Comparison of ENCODE assay signal across 1 cellular context in the genomic region with DNA sequence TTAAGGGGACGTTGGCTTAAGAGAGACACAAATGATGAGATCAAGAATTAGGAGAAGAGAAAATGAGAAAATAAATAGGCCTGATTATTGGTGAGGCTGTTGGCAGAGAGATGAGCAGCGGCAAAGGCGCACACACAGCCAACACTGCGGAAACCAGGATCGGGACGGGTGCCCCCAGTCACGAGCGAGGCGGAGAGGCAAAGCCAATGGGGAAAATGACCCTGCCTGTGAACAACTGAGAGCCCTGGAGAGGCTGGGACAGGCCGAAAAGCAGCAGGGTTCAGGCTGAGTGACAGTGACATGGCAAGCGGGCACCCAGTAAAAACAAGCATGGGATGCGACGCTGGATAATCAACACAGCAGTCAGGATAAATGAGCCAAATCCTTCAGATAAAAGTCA.
TF ChIP-seq lines count a peak whose summit lies in the region.

No MANE protein-coding gene starts in this region.

TF ChIP-seq in IMR-90, 13 proteins besides CTCF, POLR2A, EP300 and RAD21:
- no peak for TF ChIP-seq MXI1 (IDR thresholded peaks at IDR 0.05; ENCODE audit: borderline replicate concordance, low read depth, low read length)
- TF ChIP-seq MAZ (IDR thresholded peaks at IDR 0.05; ENCODE audit: borderline replicate concordance, low read depth, low read length) = no peak
- TF ChIP-seq, protein P1, sequence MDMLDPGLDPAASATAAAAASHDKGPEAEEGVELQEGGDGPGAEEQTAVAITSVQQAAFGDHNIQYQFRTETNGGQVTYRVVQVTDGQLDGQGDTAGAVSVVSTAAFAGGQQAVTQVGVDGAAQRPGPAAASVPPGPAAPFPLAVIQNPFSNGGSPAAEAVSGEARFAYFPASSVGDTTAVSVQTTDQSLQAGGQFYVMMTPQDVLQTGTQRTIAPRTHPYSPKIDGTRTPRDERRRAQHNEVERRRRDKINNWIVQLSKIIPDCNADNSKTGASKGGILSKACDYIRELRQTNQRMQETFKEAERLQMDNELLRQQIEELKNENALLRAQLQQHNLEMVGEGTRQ (IDR thresholded peaks at IDR 0.05; ENCODE audit: low read depth, low read length) = no peak
- no peak for TF ChIP-seq CEBPB (IDR thresholded peaks at IDR 0.05; ENCODE audit: low read depth, low read length)
- TF ChIP-seq FOS (IDR thresholded peaks at IDR 0.05; ENCODE audit: low read depth, low read length) = no peak
- no peak for TF ChIP-seq RCOR1 (IDR thresholded peaks at IDR 0.05; ENCODE audit: insufficient replicate concordance, low read length)
